28 cellular contexts compared by ENCODE assay signal in the genomic region with DNA sequence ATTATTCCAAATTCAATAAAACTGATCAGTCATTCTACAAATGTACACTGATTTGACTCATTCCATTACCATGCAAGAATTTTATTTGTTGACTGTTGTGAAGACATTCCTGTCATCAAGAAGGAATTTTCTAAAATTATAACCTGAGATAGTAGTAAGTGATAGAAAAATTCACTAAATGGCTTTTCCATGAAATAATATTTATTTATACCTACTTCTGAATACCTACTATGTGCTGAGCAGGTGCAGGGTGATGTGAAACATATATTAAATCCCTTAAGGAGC.
A peak's percentile ranks its signal among the peaks of the same experiment; 100 is the strongest.
DNase-seq lines count a peak whose midpoint lies in the region; ATAC-seq, FAIRE-seq and TF ChIP-seq lines count a peak whose summit lies in the region.
"Had no signal": no experiment of that assay in that cellular context is flagged by ENCODE, and none has a peak within 500 bp of the region (broad histone marks: within the 10 kb centered on the region; RNA-seq: fewer than 3 reads in every experiment).

No MANE protein-coding gene starts in this region.

- H3K4me3 ChIP-seq in SJSA1 = no peak overlapping the region
- H3K4me3 ChIP-seq: cardiac muscle cell, coronary artery, esophagus muscularis mucosa, gastroesophageal sphincter, SJCRH30, skin epidermis, thoracic aorta, uterus had no signal

- no peak for TF ChIP-seq CTCF in foreskin keratinocyte (conservative IDR thresholded peaks at IDR 0.05)

- DNase-seq in HCEC 1CT (peak; percentile 74), SJSA1 (ENCODE audit: low read depth in 1 of 2, low spot score in 2 of 2) (peak in 1 of 2 experiments; percentile 77), foreskin keratinocyte (no peak), urothelium cell line (ENCODE audit: low spot score) (peak; percentile 5), GM19239 (ENCODE audit: insufficient read length, low spot score) (no peak), COLO829 (ENCODE audit: low spot score) (no peak)
- DNase-seq: activated CD4-positive, alpha-beta T cell treated with anti-CD3 and anti-CD28 coated beads, Interleukin-2, amount 50 U/mL, for 48 hours; activated CD8-positive, alpha-beta memory T cell treated with anti-CD3 and anti-CD28 coated beads, Interleukin-2, amount 50 U/mL, for 48 hours; activated naive CD4-positive, alpha-beta T cell treated with anti-CD3 and anti-CD28 coated beads, Interleukin-2, amount 50 U/mL, for 16 hours; CD8-positive, alpha-beta memory T cell; DMS153; effector memory CD8-positive, alpha-beta T cell; left ventricle myocardium superior; naive thymus-derived CD4-positive, alpha-beta T cell; uterus had no signal

- H3K27ac ChIP-seq in SJSA1 = peak overlapping the region; percentile 87
- no peak overlapping the region for H3K27ac ChIP-seq in foreskin keratinocyte
- H3K27ac ChIP-seq: cardiac muscle cell, coronary artery, esophagus muscularis mucosa, gastroesophageal sphincter, KMS-11, SJCRH30, skin epidermis, thoracic aorta, uterus had no signal

- no peak for FAIRE-seq in urothelium cell line (lab: Jason Lieb, UNC)
- FAIRE-seq in GM19239 (lab: Jason Lieb, UNC) = no peak
- FAIRE-seq: G401.6, GM18507 had no signal

- H3K27me3 ChIP-seq in SJSA1 (replicated peaks) = no peaks in the 10 kb centered on the region
- H3K27me3 ChIP-seq in foreskin keratinocyte = no peaks in the 10 kb centered on the region
- H3K27me3 ChIP-seq: cardiac muscle cell, esophagus muscularis mucosa, gastroesophageal sphincter, SJCRH30, uterus had no signal

- H3K9me3 ChIP-seq in SJSA1 (replicated peaks) = no peaks in the 10 kb centered on the region
- H3K9me3 ChIP-seq: esophagus muscularis mucosa, gastroesophageal sphincter, SJCRH30, thoracic aorta, uterus had no signal

- ATAC-seq in foreskin keratinocyte (peak; percentile 81), GM21528 (IDR thresholded peaks at IDR 0.05; ENCODE audit: low FRiP score, unreplicated experiment) (no peak)
- ATAC-seq: activated CD4-positive, CD25-positive, alpha-beta regulatory T cell treated with anti-CD3 and anti-CD28 coated beads, Interleukin-2, amount 50 U/mL, for 24 hours; effector memory CD8-positive, alpha-beta T cell; gastroesophageal sphincter; HCT116; left ventricle myocardium superior; naive thymus-derived CD4-positive, alpha-beta T cell had no signal

- H3K4me1 ChIP-seq in SJSA1 (replicated peaks) (peaks cover 28% of the 10 kb centered on the region), foreskin keratinocyte (peaks cover 11% of the 10 kb centered on the region)

- H3K36me3 ChIP-seq in SJSA1 = no peaks in the 10 kb centered on the region
- H3K36me3 ChIP-seq: cardiac muscle cell, esophagus muscularis mucosa, gastroesophageal sphincter, SJCRH30, thoracic aorta, uterus had no signal

Comparison
In these comparisons a context has a peak if more than half of its experiments do, and no peak if none do; other contexts are left out.
1. DNase-seq: peak in HCEC 1CT (single experiment) and urothelium cell line (single experiment); none in foreskin keratinocyte (0 of 2), GM19239 (single experiment) and COLO829 (single experiment).